In the genomic region with DNA sequence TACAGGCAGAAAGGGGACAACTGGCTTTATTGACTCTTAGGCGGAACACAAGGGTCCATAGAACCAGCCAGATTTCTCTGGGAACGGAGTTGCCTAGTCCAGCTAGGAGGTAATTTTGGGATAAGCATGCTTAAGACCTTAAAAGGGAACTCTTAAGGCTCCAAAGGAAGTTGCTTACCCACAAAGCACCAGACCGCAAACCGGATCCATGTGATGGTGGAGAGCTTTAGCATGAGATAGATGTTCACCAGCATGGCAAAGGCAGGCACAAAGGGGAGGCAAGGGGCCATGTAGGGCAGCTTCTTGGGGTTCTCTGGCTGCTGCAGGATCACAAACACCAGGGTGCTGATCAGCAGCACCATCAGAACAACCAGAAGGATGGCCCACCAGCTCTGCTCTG, we compare ENCODE assay signal across 24 cellular contexts.
"Had no signal": no experiment of that assay in that cellular context is flagged by ENCODE, and none has a peak within 500 bp of the region (broad histone marks: within the 10 kb centered on the region; RNA-seq: fewer than 3 reads in every experiment).

No MANE protein-coding gene starts in this region.

- H3K27ac Mint-ChIP-seq: dendritic cell treated with granulocyte-macrophage colony-stimulating factor and Interleukin-4, amounts not matched to agents 40 ng/mL and 50 ng/mL, for 4 days; immature natural killer cell; natural killer cell treated with Interleukin-12 subunit alpha and Interleukin-12 subunit beta and Interleukin-15 and Interleukin-18, amount 100 ng/mL, for 72 hours; neural progenitor cell; progenitor cell of endocrine pancreas had no signal

- H3K4me3 ChIP-seq: esophagus squamous epithelium, gastroesophageal sphincter, left lung, lung, neural progenitor cell, pancreas, stomach, thyroid gland, upper lobe of left lung, uterus had no signal

- H3K4me3 Mint-ChIP-seq: dendritic cell treated with granulocyte-macrophage colony-stimulating factor and Interleukin-4, amounts not matched to agents 40 ng/mL and 50 ng/mL, for 4 days; immature natural killer cell; natural killer cell treated with Interleukin-12 subunit alpha and Interleukin-12 subunit beta and Interleukin-15 and Interleukin-18, amount 100 ng/mL, for 72 hours; neural progenitor cell had no signal

- H3K9me3 ChIP-seq: esophagus squamous epithelium, gastroesophageal sphincter, left lung, pancreas, stomach, thyroid gland, upper lobe of left lung, uterus had no signal

- H3K9ac ChIP-seq: neural progenitor cell had no signal

- FAIRE-seq: keratinocyte, pancreas, small intestine had no signal

- H3K27ac ChIP-seq: esophagus squamous epithelium, gastroesophageal sphincter, left lung, neural progenitor cell, pancreas, stomach, thyroid gland, upper lobe of left lung, uterus had no signal

- H2AFZ ChIP-seq: neural progenitor cell had no signal

- H3K4me1 ChIP-seq: esophagus squamous epithelium, gastroesophageal sphincter, left lung, pancreas, thyroid gland, upper lobe of left lung had no signal

- DNase-seq: esophagus squamous epithelium; foreskin fibroblast; glutamatergic neuron; immature natural killer cell; left lung; mesenchymal stem cell; midbrain; occipital lobe; pancreas; right cardiac atrium; small intestine; stimulated activated CD4-positive, alpha-beta T cell treated with anti-CD3 and anti-CD28 coated beads, Interleukin-12 subunit alpha, Interleukin-12 subunit beta, amount 100 ng/mL, for 4 hours; stimulated activated naive CD4-positive, alpha-beta T cell; stomach; thyroid gland; uterus had no signal

- ATAC-seq: gastroesophageal sphincter; left lung; natural killer cell treated with Interleukin-12 subunit alpha and Interleukin-12 subunit beta and Interleukin-15 and Interleukin-18, amount 100 ng/mL, for 72 hours; pancreas; right cardiac atrium had no signal

- H3K27me3 ChIP-seq: esophagus squamous epithelium, gastroesophageal sphincter, left lung, neural progenitor cell, pancreas, stomach, thyroid gland, upper lobe of left lung, uterus had no signal

- H3K36me3 Mint-ChIP-seq: immature natural killer cell; natural killer cell treated with Interleukin-12 subunit alpha and Interleukin-12 subunit beta and Interleukin-15 and Interleukin-18, amount 100 ng/mL, for 72 hours; neural progenitor cell had no signal

- H3K36me3 ChIP-seq: esophagus squamous epithelium, gastroesophageal sphincter, left lung, neural progenitor cell, pancreas, stomach, thyroid gland, upper lobe of left lung, uterus had no signal

- H3K4me1 Mint-ChIP-seq: immature natural killer cell had no signal

- H3K4me2 ChIP-seq: neural progenitor cell had no signal
